1 cellular context compared by ENCODE assay signal in genomic region chr4:56276547-56276946, GRCh38.
TF ChIP-seq lines count a peak whose summit lies in the region.

No MANE protein-coding gene starts in this region.

TF ChIP-seq in IMR-90, 13 proteins besides CTCF, POLR2A, EP300 and RAD21:
- no peak for TF ChIP-seq RFX5 (IDR thresholded peaks at IDR 0.05; ENCODE audit: low read depth, low read length)
- no peak for TF ChIP-seq BHLHE40 (IDR thresholded peaks at IDR 0.05; ENCODE audit: low read depth, low read length)
TF ChIP-seq in IMR-90: peak in this region for 0.
